Comparison of ENCODE assay signal across 14 cellular contexts in the genomic region with DNA sequence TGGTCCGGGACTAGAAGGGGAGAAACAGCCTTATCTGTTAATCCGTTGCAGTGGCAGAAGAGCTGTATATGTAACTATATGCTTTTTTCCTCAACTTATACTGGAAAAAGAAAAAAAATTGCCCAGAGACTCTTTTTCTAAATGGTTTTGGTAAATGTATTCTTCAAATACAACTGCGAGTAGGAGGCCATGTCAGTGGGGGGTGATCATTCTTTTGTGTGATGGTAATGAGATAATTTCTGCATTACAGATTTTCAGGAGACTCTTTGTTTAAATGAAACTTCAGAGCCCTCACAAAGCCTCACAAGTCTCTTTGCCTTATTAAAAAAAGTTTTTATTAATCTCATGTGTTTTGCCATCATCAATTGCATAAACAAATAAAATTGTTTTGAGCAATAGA.
DNase-seq lines count a peak whose midpoint lies in the region; ATAC-seq, FAIRE-seq and TF ChIP-seq lines count a peak whose summit lies in the region.
"Had no signal": no experiment of that assay in that cellular context is flagged by ENCODE, and none has a peak within 500 bp of the region (broad histone marks: within the 10 kb centered on the region; RNA-seq: fewer than 3 reads in every experiment).

No MANE protein-coding gene starts in this region.

- TF ChIP-seq POLR2A in gastrocnemius medialis (IDR thresholded peaks at IDR 0.05), result no peak

- H3K9ac ChIP-seq in kidney (ENCODE audit: low read length in 2 of 2), result no peak overlapping the region

- 0 out of 3 replicates have a peak, but pooled peaks cover 3% of the 10 kb centered on the region for H3K36me3 Mint-ChIP-seq in GM23338 (ENCODE audit: low read depth)
- peaks cover 8% of the 10 kb centered on the region for H3K36me3 Mint-ChIP-seq in activated T-helper 17 cell treated with anti-CD3 and anti-CD28 coated beads, Interleukin-2, amount 50 U/mL, for 72 hours (ENCODE audit: low read depth)

- peaks cover 6% of the 10 kb centered on the region; the same call in 1 of the 2 replicates for H3F3A ChIP-seq in GM23338 (replicated peaks; ENCODE audit: low read depth)

- no peaks in the 10 kb centered on the region for H3K9me3 Mint-ChIP-seq in GM23338
- no peaks in the 10 kb centered on the region for H3K9me3 Mint-ChIP-seq in activated T-helper 17 cell treated with anti-CD3 and anti-CD28 coated beads, Interleukin-2, amount 50 U/mL, for 72 hours
- H3K9me3 Mint-ChIP-seq: activated T-cell treated with anti-CD3 and anti-CD28 coated beads, Interleukin-2, amount 50 U/mL, for 24 hours had no signal

- no peaks in the 10 kb centered on the region for H3K27me3 ChIP-seq in GM23338 (ENCODE audit: insufficient read depth)
- no peaks in the 10 kb centered on the region for H3K27me3 ChIP-seq in gastrocnemius medialis
- H3K27me3 ChIP-seq: pancreas had no signal

- intact Hi-C loops in kidney (cut with DNase I) (no loop called here), gastrocnemius medialis (cut with DNase I; ENCODE audit: low total_unique reads) (no loop called here)

- H3K27ac Mint-ChIP-seq in GM23338, result peak overlapping the region; percentile 97
- H3K27ac Mint-ChIP-seq in activated T-helper 17 cell treated with anti-CD3 and anti-CD28 coated beads, Interleukin-2, amount 50 U/mL, for 72 hours, result peak overlapping the region; percentile 53
- H3K27ac Mint-ChIP-seq: activated T-cell treated with anti-CD3 and anti-CD28 coated beads, Interleukin-2, amount 50 U/mL, for 24 hours; B cell had no signal

- FAIRE-seq in kidney (lab: Jason Lieb, UNC), result no peak
- FAIRE-seq: pancreas had no signal

- peaks cover 74% of the 10 kb centered on the region for H3K4me1 ChIP-seq in GM23338 (ENCODE audit: insufficient read depth)
- peaks cover 22 to 34% of the 10 kb centered on the region in 2 donors for H3K4me1 ChIP-seq in kidney (ENCODE audit: control insufficient read depth in 1 of 2, insufficient read depth in 1 of 2, low read depth in 1 of 2, low read length in 2 of 2)
- H3K4me1 ChIP-seq in gastrocnemius medialis, result peaks cover 72 to 84% of the 10 kb centered on the region in 2 donors

- in situ Hi-C loops in gastrocnemius medialis (cut with MboI; ENCODE audit: low sequenced_read_pairs in 4 of 4), result no loop called here

- no peak overlapping the region for H2AFZ ChIP-seq in GM23338

- H3K4me3 ChIP-seq in GM23338, result peak overlapping the region; percentile 6; the same call in 1 of the 2 replicates
- H3K4me3 ChIP-seq in kidney (ENCODE audit: low read length in 2 of 2), result no peak overlapping the region
- no peak overlapping the region for H3K4me3 ChIP-seq in gastrocnemius medialis
- H3K4me3 ChIP-seq: pancreas had no signal

- H3K79me2 ChIP-seq in GM23338 (replicated peaks; ENCODE audit: insufficient read depth), result peaks cover 85% of the 10 kb centered on the region

- no peaks in the 10 kb centered on the region for H4K20me1 ChIP-seq in GM23338 (replicated peaks; ENCODE audit: insufficient read depth)

- H3K36me3 ChIP-seq in GM23338 (ENCODE audit: insufficient read depth) (no peaks in the 10 kb centered on the region), kidney (ENCODE audit: control insufficient read depth in 1 of 2, insufficient read depth in 2 of 2, low read length in 2 of 2) (no peaks in the 10 kb centered on the region), gastrocnemius medialis (no peaks in the 10 kb centered on the region)
- H3K36me3 ChIP-seq: pancreas had no signal

- H3K4me2 ChIP-seq in GM23338, result peak overlapping the region; percentile 50

- DNase-seq in GM23338 (ENCODE audit: low spot score) (peak; percentile 62), kidney (no peak), gastrocnemius medialis (no peak), SKM-1 treated with dmso at 0.1 percent for 144 hours (lab: John Stamatoyannopoulos, UW; ENCODE audit: unreplicated experiment) (no peak), mucosa of gallbladder (ENCODE audit: low spot score) (no peak)
- DNase-seq: activated CD4-positive, alpha-beta T cell treated with anti-CD3 and anti-CD28 coated beads for 4 hours; activated T-cell treated with anti-CD3 and anti-CD28 coated beads, Interleukin-2, amount 50 U/mL, for 24 hours; anterior cingulate cortex; NCI-H2107 had no signal

- H3K4me3 Mint-ChIP-seq in GM23338, result peak overlapping the region; percentile 59
- no peak overlapping the region for H3K4me3 Mint-ChIP-seq in activated T-helper 17 cell treated with anti-CD3 and anti-CD28 coated beads, Interleukin-2, amount 50 U/mL, for 72 hours
- H3K4me3 Mint-ChIP-seq: activated T-cell treated with anti-CD3 and anti-CD28 coated beads, Interleukin-2, amount 50 U/mL, for 24 hours; B cell had no signal

- no peaks in the 10 kb centered on the region for H3K9me3 ChIP-seq in kidney (ENCODE audit: control insufficient read depth in 1 of 2, low read length in 2 of 2)
- no peaks in the 10 kb centered on the region for H3K9me3 ChIP-seq in gastrocnemius medialis
- H3K9me3 ChIP-seq: pancreas had no signal

- peaks cover 88% of the 10 kb centered on the region for H3K4me1 Mint-ChIP-seq in GM23338
- H3K4me1 Mint-ChIP-seq in activated T-helper 17 cell treated with anti-CD3 and anti-CD28 coated beads, Interleukin-2, amount 50 U/mL, for 72 hours, result peaks cover 34% of the 10 kb centered on the region
- H3K4me1 Mint-ChIP-seq: B cell had no signal

- H3K9me2 ChIP-seq in GM23338 (ENCODE audit: insufficient read depth), result no peaks in the 10 kb centered on the region

- peak overlapping the region; percentile 82 for H3K27ac ChIP-seq in GM23338 (ENCODE audit: low read depth)
- H3K27ac ChIP-seq in kidney (ENCODE audit: low read depth in 2 of 2, low read length in 2 of 2), result peak overlapping the region; percentile 50 to 59
- H3K27ac ChIP-seq in gastrocnemius medialis, result peak overlapping the region; percentile 46 to 91 (median 72)

- ATAC-seq in GM23338 (no peak), gastrocnemius medialis (no peak), GM21423 (IDR thresholded peaks at IDR 0.05; ENCODE audit: unreplicated experiment) (no peak), HG03025 (IDR thresholded peaks at IDR 0.05; ENCODE audit: low FRiP score, unreplicated experiment) (no peak)
- no peak for ATAC-seq in activated T-helper 17 cell treated with anti-CD3 and anti-CD28 coated beads, Interleukin-2, amount 50 U/mL, for 72 hours (replicated peaks)

- TF ChIP-seq CTCF in GM23338 (conservative IDR thresholded peaks at IDR 0.05; ENCODE audit: low read depth in 2 of 2), result no peak
- TF ChIP-seq CTCF in kidney (IDR thresholded peaks at IDR 0.05; ENCODE audit: borderline replicate concordance, extremely low read depth, insufficient read depth), result no peak
- TF ChIP-seq CTCF in gastrocnemius medialis (IDR thresholded peaks at IDR 0.05 in 4 of 5, conservative IDR thresholded peaks at IDR 0.05 in 1 of 5), result no peak

- peaks cover 7% of the 10 kb centered on the region for H3K27me3 Mint-ChIP-seq in GM23338 (ENCODE audit: insufficient read depth, low read depth, poor library complexity)
- H3K27me3 Mint-ChIP-seq in activated T-helper 17 cell treated with anti-CD3 and anti-CD28 coated beads, Interleukin-2, amount 50 U/mL, for 72 hours, result no peaks in the 10 kb centered on the region
- H3K27me3 Mint-ChIP-seq: activated T-cell treated with anti-CD3 and anti-CD28 coated beads, Interleukin-2, amount 50 U/mL, for 24 hours had no signal

TF ChIP-seq in GM23338, 12 proteins besides CTCF, POLR2A, EP300 and RAD21:
- peak; percentile 22; the same call in 1 of the 2 replicates for TF ChIP-seq NANOG (IDR thresholded peaks at IDR 0.05; ENCODE audit: borderline replicate concordance)
- TF ChIP-seq, protein P1, sequence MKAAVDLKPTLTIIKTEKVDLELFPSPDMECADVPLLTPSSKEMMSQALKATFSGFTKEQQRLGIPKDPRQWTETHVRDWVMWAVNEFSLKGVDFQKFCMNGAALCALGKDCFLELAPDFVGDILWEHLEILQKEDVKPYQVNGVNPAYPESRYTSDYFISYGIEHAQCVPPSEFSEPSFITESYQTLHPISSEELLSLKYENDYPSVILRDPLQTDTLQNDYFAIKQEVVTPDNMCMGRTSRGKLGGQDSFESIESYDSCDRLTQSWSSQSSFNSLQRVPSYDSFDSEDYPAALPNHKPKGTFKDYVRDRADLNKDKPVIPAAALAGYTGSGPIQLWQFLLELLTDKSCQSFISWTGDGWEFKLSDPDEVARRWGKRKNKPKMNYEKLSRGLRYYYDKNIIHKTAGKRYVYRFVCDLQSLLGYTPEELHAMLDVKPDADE (IDR thresholded peaks at IDR 0.05), result no peak
- TF ChIP-seq EZH2 (IDR thresholded peaks at IDR 0.05; ENCODE audit: low read depth, unreplicated experiment), result no peak
- TF ChIP-seq EZH2phosphoT487 (IDR thresholded peaks at IDR 0.05; ENCODE audit: unreplicated experiment), result no peak
- no peak for TF ChIP-seq ZNF331 (CRISPR knock-in tag; IDR thresholded peaks at IDR 0.05; ENCODE audit: low read depth)
- no peak for TF ChIP-seq JUNB (IDR thresholded peaks at IDR 0.05; ENCODE audit: unreplicated experiment)
- no peak for TF ChIP-seq ZNF114 (CRISPR knock-in tag; IDR thresholded peaks at IDR 0.05)
- TF ChIP-seq POLR2AphosphoS5 (IDR thresholded peaks at IDR 0.05; ENCODE audit: low read depth), result no peak
